In the genomic region with DNA sequence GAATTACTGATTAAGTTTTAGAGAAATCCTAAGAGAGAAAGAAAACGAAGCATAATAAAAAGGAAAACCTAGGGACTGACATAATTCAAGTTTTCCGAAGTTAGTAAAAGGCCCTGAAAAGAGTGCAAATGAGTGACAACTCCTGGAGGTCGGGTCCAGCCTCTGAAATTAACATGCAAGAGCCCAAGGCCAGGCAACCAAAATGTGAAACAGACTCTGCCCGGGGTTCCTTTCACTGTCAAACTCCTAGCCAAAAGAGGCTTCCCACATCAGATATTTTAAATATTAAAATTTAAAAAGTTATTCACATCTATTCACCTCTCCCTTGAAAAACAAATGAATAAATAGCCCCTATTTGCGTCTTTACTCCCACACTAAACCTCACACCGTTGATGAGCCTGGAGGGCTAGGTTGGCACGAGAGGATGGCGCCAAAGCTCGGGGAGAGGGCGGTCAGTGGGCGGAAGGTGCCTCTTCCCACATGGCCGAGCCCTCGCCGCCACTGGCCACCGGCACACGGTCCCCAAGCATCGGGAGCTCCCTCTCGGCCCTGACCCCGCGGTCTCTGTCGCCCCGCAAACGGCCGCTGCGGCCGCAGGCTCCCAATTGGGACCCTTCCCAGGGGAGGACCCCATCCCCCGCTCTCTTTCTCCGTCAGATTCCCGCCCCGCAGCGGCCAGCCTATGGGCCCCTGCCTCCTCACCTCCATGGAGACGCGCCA, we compare ENCODE assay signal across 8 cellular contexts. TPM values are rescaled to one million over a fixed set of nuclear protein-coding genes. Genes with fewer than 3 reads are reported as not detected.
DNase-seq lines count a peak whose midpoint lies in the region; ATAC-seq, FAIRE-seq and TF ChIP-seq lines count a peak whose summit lies in the region.

No MANE protein-coding gene starts in this region.

- peaks cover 3% of the 10 kb centered on the region for H3K9me3 Mint-ChIP-seq in activated naive CD8-positive, alpha-beta T cell treated with anti-CD3 and anti-CD28 coated beads, Interleukin-2, amount 10 ng/mL, durations not matched to agents 7 days and 5 days

- WGBS in small intestine, 3 donors = 0% methylated on average over 29 to 33 of the region's 33 CpGs

- no peaks in the 10 kb centered on the region for H3K36me3 ChIP-seq in KMS-11 (ENCODE audit: insufficient read depth)
- H3K36me3 ChIP-seq in small intestine (ENCODE audit: control insufficient read depth in 2 of 2, insufficient read depth in 2 of 2, low read length in 2 of 2) = no peaks in the 10 kb centered on the region

- peak; percentile 46 for DNase-seq in SIG-M5 treated with dmso at 0.1 percent for 504 hours (lab: John Stamatoyannopoulos, UW; ENCODE audit: unreplicated experiment)
- DNase-seq in SIG-M5 (lab: John Stamatoyannopoulos, UW) = no peak
- DNase-seq in activated naive CD8-positive, alpha-beta T cell treated with anti-CD3 and anti-CD28 coated beads, Interleukin-2, amount 10 ng/mL, durations not matched to agents 7 days and 5 days = no peak
- DNase-seq in small intestine = peak; percentile 15
- no peak for DNase-seq in activated gamma-delta T cell (lab: John Stamatoyannopoulos, UW)

- peaks cover 4% of the 10 kb centered on the region for H3K27me3 Mint-ChIP-seq in activated naive CD8-positive, alpha-beta T cell treated with anti-CD3 and anti-CD28 coated beads, Interleukin-2, amount 10 ng/mL, durations not matched to agents 7 days and 5 days

- H3K4me1 ChIP-seq in KMS-11 (ENCODE audit: low read depth, poor library complexity, severe bottlenecking) (peaks cover 30% of the 10 kb centered on the region), small intestine (ENCODE audit: control insufficient read depth in 2 of 2, insufficient read depth in 1 of 2, low read depth in 1 of 2, low read length in 1 of 2) (peaks cover 0 to 5% of the 10 kb centered on the region in 2 donors)

- peaks cover 16% of the 10 kb centered on the region; the same call in 1 of the 2 replicates for H4K20me1 ChIP-seq in KMS-11 (ENCODE audit: insufficient read depth)

- H2AFZ ChIP-seq in KMS-11 (ENCODE audit: low read depth) = peak overlapping the region; percentile 89

- no peak for FAIRE-seq in small intestine (lab: Jason Lieb, UNC)

- peak overlapping the region; percentile 90 for H3K4me3 Mint-ChIP-seq in activated naive CD8-positive, alpha-beta T cell treated with anti-CD3 and anti-CD28 coated beads, Interleukin-2, amount 10 ng/mL, durations not matched to agents 7 days and 5 days

- peak overlapping the region; percentile 85 for H3K9ac ChIP-seq in KMS-11

- no peaks in the 10 kb centered on the region for H3K27me3 ChIP-seq in KMS-11 (ENCODE audit: insufficient read depth, low read depth)
- H3K27me3 ChIP-seq in small intestine (ENCODE audit: control insufficient read depth in 2 of 2, insufficient read depth in 2 of 2, low read length in 2 of 2) = no peaks in the 10 kb centered on the region

- H3K4me1 Mint-ChIP-seq in activated naive CD8-positive, alpha-beta T cell treated with anti-CD3 and anti-CD28 coated beads, Interleukin-2, amount 10 ng/mL, durations not matched to agents 7 days and 5 days = peaks cover 29% of the 10 kb centered on the region

- H3K4me3 ChIP-seq in KMS-11 (IDR thresholded peaks at IDR 0.05; ENCODE audit: insufficient read depth, low read depth, low read length) (no peak overlapping the region), iPS-11a (ENCODE audit: low read depth, low read length) (peak overlapping the region; percentile 97), small intestine (ENCODE audit: low read depth in 1 of 2, low read length in 2 of 2) (peak overlapping the region; percentile 91 to 99)

- H3K27ac Mint-ChIP-seq in activated naive CD8-positive, alpha-beta T cell treated with anti-CD3 and anti-CD28 coated beads, Interleukin-2, amount 10 ng/mL, durations not matched to agents 7 days and 5 days = peak overlapping the region; percentile 76

- H3K36me3 Mint-ChIP-seq in activated naive CD8-positive, alpha-beta T cell treated with anti-CD3 and anti-CD28 coated beads, Interleukin-2, amount 10 ng/mL, durations not matched to agents 7 days and 5 days = peaks cover 8% of the 10 kb centered on the region

- POLR2A ChIA-PET in activated naive CD8-positive, alpha-beta T cell treated with anti-CD3 and anti-CD28 coated beads, Interleukin-2, amount 10 ng/mL, durations not matched to agents 7 days and 5 days (lab: Charles Lee) = interaction anchor here (0.6 to 4.2 kb wide), 11 partner anchors 8 to 274 kb away, joined by 3 to 91 read pairs (median 10); a partner anchor contains a TSS

- H3K79me2 ChIP-seq in KMS-11 (ENCODE audit: insufficient read depth, low read depth) = peaks cover 55% of the 10 kb centered on the region

- peak overlapping the region; percentile 73 for H3K27ac ChIP-seq in KMS-11
- H3K27ac ChIP-seq in small intestine (ENCODE audit: low read depth in 1 of 2, low read length in 1 of 2) = peak overlapping the region; percentile 42 to 85

- no peaks in the 10 kb centered on the region for H3K9me3 ChIP-seq in small intestine (ENCODE audit: control insufficient read depth, low read depth)

- no peak for TF ChIP-seq CTCF in KMS-11 (conservative IDR thresholded peaks at IDR 0.05; ENCODE audit: low read depth, low read length)

- ATAC-seq in GM21786 (IDR thresholded peaks at IDR 0.05; ENCODE audit: unreplicated experiment) = peak; percentile 25
- ATAC-seq in activated naive CD8-positive, alpha-beta T cell treated with anti-CD3 and anti-CD28 coated beads, Interleukin-2, amount 10 ng/mL, durations not matched to agents 7 days and 5 days (ENCODE audit: low read depth) = peak; percentile 10

- peak overlapping the region; percentile 77 for H3K4me2 ChIP-seq in KMS-11

RNA-seq across cellular contexts. Expression of a gene that starts 0.6 kb away (rescaled TPM):
- 10 to 100 TPM; 90.1 to 91.3 TPM for total RNA-seq in activated naive CD8-positive, alpha-beta T cell treated with anti-CD3 and anti-CD28 coated beads, Interleukin-2, amount 10 ng/mL, durations not matched to agents 7 days and 5 days
- polyA plus RNA-seq in small intestine = 10 to 100 TPM; 44.1 to 93.1 (median 45.4) TPM

RNA-seq across cellular contexts. Expression of a gene that starts 19.7 kb away (rescaled TPM):
- total RNA-seq in activated naive CD8-positive, alpha-beta T cell treated with anti-CD3 and anti-CD28 coated beads, Interleukin-2, amount 10 ng/mL, durations not matched to agents 7 days and 5 days = 10 to 100 TPM; 92.2 to 92.5 TPM
- 10 to 100 TPM; 51.4 to 84.8 (median 83.9) TPM for polyA plus RNA-seq in small intestine

RNA-seq across cellular contexts. Expression of a gene that starts 28.2 kb away (rescaled TPM):
- total RNA-seq in activated naive CD8-positive, alpha-beta T cell treated with anti-CD3 and anti-CD28 coated beads, Interleukin-2, amount 10 ng/mL, durations not matched to agents 7 days and 5 days = 10 to 100 TPM; 16.4 to 18.6 TPM
- 10 to 100 TPM; 18.4 to 48.1 (median 37.0) TPM for polyA plus RNA-seq in small intestine

RNA-seq across cellular contexts. Expression of a gene that starts 33.4 kb away (rescaled TPM):
- total RNA-seq in activated naive CD8-positive, alpha-beta T cell treated with anti-CD3 and anti-CD28 coated beads, Interleukin-2, amount 10 ng/mL, durations not matched to agents 7 days and 5 days = 10 to 100 TPM; 12.2 to 13.9 TPM
- 100 to 1,000 TPM in 1 of 3 donors, 10 to 100 TPM in 2; 57.0 to 127 (median 59.4) TPM for polyA plus RNA-seq in small intestine

RNA-seq across cellular contexts. Expression of a gene that starts 38.3 kb away (rescaled TPM):
- 100 to 1,000 TPM; 113 to 116 TPM for total RNA-seq in activated naive CD8-positive, alpha-beta T cell treated with anti-CD3 and anti-CD28 coated beads, Interleukin-2, amount 10 ng/mL, durations not matched to agents 7 days and 5 days
- polyA plus RNA-seq in small intestine = 10 to 100 TPM; 64.6 to 76.6 (median 74.8) TPM

Comparison
In these comparisons a context has a peak if more than half of its experiments do, and no peak if none do; other contexts are left out.
1. DNase-seq: peak in SIG-M5 treated with dmso at 0.1 percent for 504 hours (single experiment) and small intestine (single experiment); none in SIG-M5 (single experiment), activated naive CD8-positive, alpha-beta T cell treated with anti-CD3 and anti-CD28 coated beads, Interleukin-2, amount 10 ng/mL, durations not matched to agents 7 days and 5 days (single experiment) and activated gamma-delta T cell (single experiment).